Comparison of ENCODE assay signal across 8 cellular contexts in the genomic region with DNA sequence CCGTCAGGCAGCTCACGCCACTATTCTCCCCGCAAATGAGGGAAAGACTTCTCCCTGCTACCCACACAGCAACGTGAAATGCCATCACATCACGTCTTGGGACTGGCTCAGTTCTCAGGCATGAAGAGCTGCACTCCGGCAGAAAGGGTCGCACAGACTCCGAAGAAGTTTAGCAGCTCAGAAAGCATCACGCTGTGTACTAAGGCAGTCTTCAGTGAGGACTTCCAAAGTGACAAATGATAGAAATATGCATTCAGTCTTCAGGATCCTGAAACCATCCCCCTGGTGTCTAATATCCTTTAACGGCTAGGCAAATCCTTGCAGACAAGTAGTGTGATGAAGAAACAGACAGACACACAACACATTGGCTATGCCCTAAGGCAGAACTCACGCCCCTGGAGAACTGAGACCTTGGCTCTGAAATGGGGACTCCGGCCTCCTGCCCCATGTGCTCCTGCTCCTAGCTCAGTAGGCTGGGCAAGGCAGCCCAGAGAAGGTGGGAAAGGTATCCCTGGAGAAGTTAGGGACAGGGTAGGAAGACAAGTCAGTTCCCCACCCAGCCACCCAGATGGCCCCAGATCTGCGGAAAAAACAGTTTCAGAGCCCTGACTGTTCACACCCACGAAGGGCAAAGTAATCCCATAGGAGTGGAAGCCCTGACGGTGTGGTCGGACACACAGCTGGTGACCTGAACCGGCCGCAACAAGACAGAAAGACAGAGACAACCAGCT. TPM values are rescaled to one million over a fixed set of nuclear protein-coding genes. Genes with fewer than 3 reads are reported as not detected.
DNase-seq lines count a peak whose midpoint lies in the region; ATAC-seq and TF ChIP-seq lines count a peak whose summit lies in the region.

No MANE protein-coding gene starts in this region.

- H3K27me3 ChIP-seq in Peyer's patch = no peaks in the 10 kb centered on the region
- no peaks in the 10 kb centered on the region for H3K27me3 ChIP-seq in rectal smooth muscle tissue (ENCODE audit: control insufficient read depth, insufficient read depth, low read length)

- H3K4me1 ChIP-seq in ES-I3 (ENCODE audit: insufficient read depth, low read length) (peaks cover 36% of the 10 kb centered on the region), Peyer's patch (peaks cover 0 to 42% (median 17%) of the 10 kb centered on the region in 4 donors), rectal smooth muscle tissue (ENCODE audit: control insufficient read depth, insufficient read depth, low read length) (peaks cover 14% of the 10 kb centered on the region)

- DNase-seq in Peyer's patch (peak in 1 of 3 donors; percentile 48), fibroblast of the conjunctiva (ENCODE audit: low read depth) (peak; percentile 51)
- DNase-seq in activated CD4-positive, alpha-beta T cell treated with anti-CD3 and anti-CD28 coated beads for 1 hour = no peak

- H3K9me3 ChIP-seq in ES-I3 (ENCODE audit: control insufficient read depth, insufficient read depth, low read length) (no peaks in the 10 kb centered on the region), Peyer's patch (no peaks in the 10 kb centered on the region)

- no peak for TF ChIP-seq POLR2A in Peyer's patch (IDR thresholded peaks at IDR 0.05)

- ATAC-seq in GM21576 (IDR thresholded peaks at IDR 0.05; ENCODE audit: unreplicated experiment) = no peak
- no peak for ATAC-seq in GM19463 (IDR thresholded peaks at IDR 0.05; ENCODE audit: unreplicated experiment)
- ATAC-seq in GM18517 (IDR thresholded peaks at IDR 0.05; ENCODE audit: unreplicated experiment) = no peak

- TF ChIP-seq CTCF in Peyer's patch (IDR thresholded peaks at IDR 0.05) = peak in 1 of 6 experiments; percentile 2

- H3K9ac ChIP-seq in ES-I3 (ENCODE audit: low read depth, low read length) (peak overlapping the region; percentile 72; the same call in 1 of the 2 replicates), rectal smooth muscle tissue (ENCODE audit: low read length) (peak overlapping the region; percentile 69)

- H3K36me3 ChIP-seq in ES-I3 (ENCODE audit: insufficient read depth, low read length) (no peaks in the 10 kb centered on the region), Peyer's patch (no peaks in the 10 kb centered on the region), rectal smooth muscle tissue (ENCODE audit: control insufficient read depth, insufficient read depth, low read length) (no peaks in the 10 kb centered on the region)

- H3K27ac ChIP-seq in Peyer's patch (peak overlapping the region in 3 of 4 donors; percentile 19 to 76 (median 75)), rectal smooth muscle tissue (ENCODE audit: low read depth, low read length) (peak overlapping the region; percentile 64)

- H3K4me3 ChIP-seq in Peyer's patch = peak overlapping the region; percentile 70 to 90 (median 82)
- H3K4me3 ChIP-seq in rectal smooth muscle tissue (ENCODE audit: low read length) = peak overlapping the region; percentile 91

RNA-seq across cellular contexts. Expression of gene XYLT1, which starts 1.6 kb away (rescaled TPM):
- total RNA-seq in Peyer's patch = 10 to 100 TPM; 18.7 to 42.1 (median 37.7) TPM
